In the genomic region with DNA sequence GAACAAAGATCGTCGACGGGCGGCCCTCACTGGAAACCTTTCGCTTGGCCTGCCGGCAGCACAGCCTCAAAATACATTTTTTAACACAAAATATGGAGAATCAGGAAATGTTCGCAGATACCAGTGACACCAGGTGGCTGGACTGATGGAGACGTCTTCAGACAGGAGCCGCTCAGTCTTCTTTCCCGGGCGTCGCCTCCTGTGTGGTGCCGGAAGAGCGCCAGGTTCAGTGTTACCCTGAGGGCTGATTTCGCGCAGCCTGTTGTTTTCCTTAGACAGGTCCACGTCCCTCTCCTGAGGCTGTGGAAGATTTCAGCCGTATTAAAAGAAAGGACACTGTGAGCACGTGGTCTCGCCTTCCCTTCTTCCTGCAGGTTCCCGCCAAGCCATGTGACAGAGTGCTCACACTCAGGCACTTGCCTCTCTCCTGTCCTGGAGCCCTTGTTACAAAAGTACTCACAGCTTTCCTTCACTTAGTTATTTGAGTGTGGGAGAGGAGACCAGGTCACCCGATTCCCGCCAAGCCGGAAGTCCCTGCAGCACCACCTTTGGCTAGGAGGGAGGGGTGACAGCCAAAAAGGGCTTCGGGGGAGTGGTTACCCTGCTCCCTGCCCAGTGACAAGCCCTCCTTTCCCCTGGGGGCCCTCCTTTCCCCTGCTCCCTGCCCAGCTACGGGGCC, we compare ENCODE assay signal across 18 cellular contexts. TPM values are rescaled to one million over a fixed set of nuclear protein-coding genes. Genes with fewer than 3 reads are reported as not detected.
DNase-seq lines count a peak whose midpoint lies in the region; ATAC-seq and TF ChIP-seq lines count a peak whose summit lies in the region.
"Had no signal": no experiment of that assay in that cellular context is flagged by ENCODE, and none has a peak within 500 bp of the region (broad histone marks: within the 10 kb centered on the region; RNA-seq: fewer than 3 reads in every experiment).

No MANE protein-coding gene starts in this region.

- no peaks in the 10 kb centered on the region for H3K27me3 ChIP-seq in sigmoid colon
- H3K27me3 ChIP-seq: SJSA1 had no signal

- H3K4me3 ChIP-seq in sigmoid colon = no peak overlapping the region
- H3K4me3 ChIP-seq: A549, SJSA1 had no signal

- no peaks in the 10 kb centered on the region for H3K4me1 ChIP-seq in sigmoid colon
- H3K4me1 ChIP-seq: A549, SJSA1 had no signal

- no peaks in the 10 kb centered on the region for H3K36me3 ChIP-seq in sigmoid colon
- H3K36me3 ChIP-seq: SJSA1 had no signal

- WGBS in sigmoid colon, 2 donors = 88 to 90% methylated on average over 26 of the region's 26 CpGs

- TF ChIP-seq POLR2A in sigmoid colon (IDR thresholded peaks at IDR 0.05) = no peak

- no peak for TF ChIP-seq EP300 in sigmoid colon (IDR thresholded peaks at IDR 0.05)

- DNase-seq in activated CD8-positive, alpha-beta memory T cell treated with anti-CD3 and anti-CD28 coated beads, Interleukin-2, amount 50 U/mL, for 4 hours = peak; percentile 13
- no peak for DNase-seq in activated CD8-positive, alpha-beta memory T cell treated with anti-CD3 and anti-CD28 coated beads for 24 hours
- peak; percentile 9 for DNase-seq in NCI-H69 (lab: John Stamatoyannopoulos, UW)
- DNase-seq in iPS-NIHi7 (ENCODE audit: extremely low spot score) = peak; percentile 47
- DNase-seq in sigmoid colon = peak; percentile 46
- DNase-seq in NCI-H2227 treated with DMSO at 0.1 percent for 48 hours (lab: John Stamatoyannopoulos, UW) = no peak
- DNase-seq in activated CD4-positive, alpha-beta T cell treated with anti-CD3 and anti-CD28 coated beads for 1 hour = no peak
- DNase-seq: activated B cell treated with CpG ODN at 0.5 μM for 24 hours; activated T-cell treated with anti-CD3 and anti-CD28 coated beads, Interleukin-2, amount 50 U/mL, for 72 hours; NCI-H1436 treated with DMSO at 0.1 percent for 48 hours; NCI-H2171; NCI-H774; nucleus accumbens; stimulated activated CD4-positive, alpha-beta T cell treated with anti-CD3 and anti-CD28 coated beads, Interleukin-12 subunit alpha, Interleukin-12 subunit beta, amount 100 ng/mL, for 4 hours had no signal

- TF ChIP-seq CTCF in sigmoid colon (IDR thresholded peaks at IDR 0.05) = no peak

- H3K9me3 ChIP-seq in sigmoid colon = no peaks in the 10 kb centered on the region
- H3K9me3 ChIP-seq: A549, SJSA1 had no signal

- ATAC-seq in GM21528 (IDR thresholded peaks at IDR 0.05; ENCODE audit: low FRiP score, unreplicated experiment) = no peak
- ATAC-seq: A549; activated T-cell treated with anti-CD3 and anti-CD28 coated beads, Interleukin-2, amount 50 U/mL, for 72 hours had no signal

- no peak overlapping the region for H3K27ac ChIP-seq in sigmoid colon
- H3K27ac ChIP-seq: A549, HL-60, SJSA1 had no signal

- intact Hi-C loops in sigmoid colon (cut with DNase I) = no loop called here

RNA-seq across cellular contexts. Expression of a gene that starts 21.7 kb away (rescaled TPM):
- 10 to 100 TPM in 1 of 4 donors, 1 to 10 TPM in 3; 7.7 to 10.2 (median 9.3) TPM for total RNA-seq in sigmoid colon
- polyA plus RNA-seq in sigmoid colon = 10 to 100 TPM; 27.0 to 50.8 (median 28.2) TPM

RNA-seq across cellular contexts. Expression of a gene that starts 43.3 kb away (rescaled TPM):
- total RNA-seq in sigmoid colon = 10 to 100 TPM in 1 of 4 donors, 1 to 10 TPM in 3; 6.1 to 15.5 (median 8.1) TPM
- polyA plus RNA-seq in sigmoid colon = 1 to 10 TPM; 1.4 to 6.2 (median 1.8) TPM

Comparison
In these comparisons a context has a peak if more than half of its experiments do, and no peak if none do; other contexts are left out.
1. DNase-seq: peak in activated CD8-positive, alpha-beta memory T cell treated with anti-CD3 and anti-CD28 coated beads, Interleukin-2, amount 50 U/mL, for 4 hours (single experiment), NCI-H69 (single experiment), iPS-NIHi7 (single experiment) and sigmoid colon (single experiment); none in activated CD8-positive, alpha-beta memory T cell treated with anti-CD3 and anti-CD28 coated beads for 24 hours (single experiment), NCI-H2227 treated with DMSO at 0.1 percent for 48 hours (single experiment) and activated CD4-positive, alpha-beta T cell treated with anti-CD3 and anti-CD28 coated beads for 1 hour (single experiment).